Comparison of ENCODE assay signal across 8 cellular contexts in genomic region chr12:121399391-121400331, GRCh38.
A peak's percentile ranks its signal among the peaks of the same experiment; 100 is the strongest.
DNase-seq lines count a peak whose midpoint lies in the region; ATAC-seq and TF ChIP-seq lines count a peak whose summit lies in the region.

TSS of gene RNF34 (plus strand) at chr12:121400118. CDS start at chr12:121400213, 95 bp downstream.

- H3K4me3 ChIP-seq in AG09309 (ENCODE audit: control insufficient read depth, low read depth, low read length) = peak within 1 kb of the TSS; percentile 88

- no peaks in the 10 kb centered on the region for H3K27me3 Mint-ChIP-seq in central memory CD8-positive, alpha-beta T cell

- peak within 1 kb of the TSS; percentile 83 for H3K4me3 Mint-ChIP-seq in central memory CD8-positive, alpha-beta T cell

- H3K27ac Mint-ChIP-seq in central memory CD8-positive, alpha-beta T cell (ENCODE audit: low read depth) = peak within 1 kb of the TSS; percentile 88

- H3K36me3 Mint-ChIP-seq in central memory CD8-positive, alpha-beta T cell (ENCODE audit: insufficient read depth) = peaks cover 18% of the 10 kb centered on the region

- no peaks in the 10 kb centered on the region for H3K9me3 Mint-ChIP-seq in central memory CD8-positive, alpha-beta T cell

- ATAC-seq in GM19025 (IDR thresholded peaks at IDR 0.05; ENCODE audit: low read depth, unreplicated experiment) = peak; percentile 90
- ATAC-seq in HG03342 (IDR thresholded peaks at IDR 0.05; ENCODE audit: unreplicated experiment) = peak; percentile 91
- ATAC-seq in central memory CD8-positive, alpha-beta T cell (replicated peaks; ENCODE audit: extremely low read depth, poor library complexity, severe bottlenecking) = peak; percentile 92

- DNase-seq in AG09309 (ENCODE audit: low read depth) (peak; percentile 85), NCI-H446 (lab: John Stamatoyannopoulos, UW) (peak; percentile 95 to 98), inferior parietal cortex (ENCODE audit: extremely low spot score) (peak; percentile 99)
- peak; percentile 93 for DNase-seq in activated CD4-positive, CD25-positive, alpha-beta regulatory T cell treated with anti-CD3 and anti-CD28 coated beads, Interleukin-2, amount 50 U/mL, for 16 hours (ENCODE audit: low read depth, low spot score)
- DNase-seq in central memory CD8-positive, alpha-beta T cell (ENCODE audit: low spot score in 2 of 2) = peak; percentile 91 to 94
- DNase-seq in stimulated activated CD4-positive, alpha-beta T cell treated with anti-CD3 and anti-CD28 coated beads, Interleukin-12 subunit alpha, Interleukin-12 subunit beta, amount 100 ng/mL, for 24 hours (ENCODE audit: low read depth in 2 of 2) = peak; percentile 95 to 98

- TF ChIP-seq CTCF in AG09309 (IDR thresholded peaks at IDR 0.05; ENCODE audit: control insufficient read depth, insufficient read depth, low read depth, low read length, missing control alignments) = no peak

- peaks cover 26% of the 10 kb centered on the region for H3K4me1 Mint-ChIP-seq in central memory CD8-positive, alpha-beta T cell

Comparison
In these comparisons a context has a peak if more than half of its experiments do, and no peak if none do; other contexts are left out.
1. Peak in every context shown above with its lines: DNase-seq, ATAC-seq and H3K4me3 ChIP-seq.